ENCODE assay signal across 10 cellular contexts in genomic region chr7:44882899-44883298, GRCh38. TPM values are rescaled to one million over a fixed set of nuclear protein-coding genes. Genes with fewer than 3 reads are reported as not detected.
DNase-seq lines count a peak whose midpoint lies in the region; ATAC-seq and TF ChIP-seq lines count a peak whose summit lies in the region.
"Had no signal": no experiment of that assay in that cellular context is flagged by ENCODE, and none has a peak within 500 bp of the region (broad histone marks: within the 10 kb centered on the region; RNA-seq: fewer than 3 reads in every experiment).

No MANE protein-coding gene starts in this region.

- 0 out of 2 replicates have a peak, but pooled peaks cover 3% of the 10 kb centered on the region for H4K20me1 ChIP-seq in KMS-11 (ENCODE audit: insufficient read depth)
- H4K20me1 ChIP-seq in neural cell (ENCODE audit: insufficient read depth): no peaks in the 10 kb centered on the region

- H3K79me2 ChIP-seq in KMS-11 (ENCODE audit: insufficient read depth, low read depth) (peaks cover 55% of the 10 kb centered on the region), neural cell (replicated peaks; ENCODE audit: insufficient read depth, low read length) (peaks cover 65% of the 10 kb centered on the region)

- DNase-seq in Caco-2 (no peak), cardiac fibroblast (ENCODE audit: low read depth in 2 of 2) (peak in 1 of 2 donors; percentile 44), hypothalamus (lab: John Stamatoyannopoulos, UW) (no peak), NCI-H69 (lab: John Stamatoyannopoulos, UW) (no peak)
- DNase-seq: effector CD8-positive, alpha-beta T cell had no signal

- H3K9me3 Mint-ChIP-seq in Caco-2 (ENCODE audit: unreplicated experiment): no peaks in the 10 kb centered on the region
- peaks cover 3% of the 10 kb centered on the region for H3K9me3 Mint-ChIP-seq in stimulated activated memory B cell treated with anti-CD40 and anti-IgM and Interleukin-4, amounts not matched to agents 10 μg/mL and 1 μg/mL and 100 μg/mL, for 72 hours

- no peaks in the 10 kb centered on the region for H3K9me2 ChIP-seq in neural cell (ENCODE audit: insufficient read depth, low read length)

- no peaks in the 10 kb centered on the region for H3K27me3 Mint-ChIP-seq in Caco-2 (ENCODE audit: insufficient read depth, unreplicated experiment)
- H3K27me3 Mint-ChIP-seq in stimulated activated memory B cell treated with anti-CD40 and anti-IgM and Interleukin-4, amounts not matched to agents 10 μg/mL and 1 μg/mL and 100 μg/mL, for 72 hours: no peaks in the 10 kb centered on the region

- BruUV-seq in Caco-2 (replicated peaks; lab: Mats Ljungman, UMichigan): no TSS peak

- H3K27ac Mint-ChIP-seq in Caco-2 (ENCODE audit: unreplicated experiment): no peak overlapping the region
- H3K27ac Mint-ChIP-seq in stimulated activated memory B cell treated with anti-CD40 and anti-IgM and Interleukin-4, amounts not matched to agents 10 μg/mL and 1 μg/mL and 100 μg/mL, for 72 hours: no peak overlapping the region

- H3K36me3 ChIP-seq in Caco-2 (ENCODE audit: control insufficient read depth, insufficient read depth, low read length) (no peaks in the 10 kb centered on the region), KMS-11 (ENCODE audit: insufficient read depth) (no peaks in the 10 kb centered on the region), neural cell (ENCODE audit: insufficient read depth, low read length) (peaks cover 9% of the 10 kb centered on the region)

- TF ChIP-seq RAD21 in neural cell (conservative IDR thresholded peaks at IDR 0.05): no peak

- POLR2A ChIA-PET in Caco-2 (lab: Charles Lee): no interaction called here

- H3K9me3 ChIP-seq in Caco-2 (no peaks in the 10 kb centered on the region), neural cell (ENCODE audit: low read length) (no peaks in the 10 kb centered on the region)

- H3K4me3 Mint-ChIP-seq in Caco-2 (ENCODE audit: unreplicated experiment): peak overlapping the region; percentile 27
- no peak overlapping the region for H3K4me3 Mint-ChIP-seq in stimulated activated memory B cell treated with anti-CD40 and anti-IgM and Interleukin-4, amounts not matched to agents 10 μg/mL and 1 μg/mL and 100 μg/mL, for 72 hours

- peaks cover 40% of the 10 kb centered on the region for H3K36me3 Mint-ChIP-seq in Caco-2 (ENCODE audit: insufficient read depth, unreplicated experiment)
- peaks cover 34% of the 10 kb centered on the region for H3K36me3 Mint-ChIP-seq in stimulated activated memory B cell treated with anti-CD40 and anti-IgM and Interleukin-4, amounts not matched to agents 10 μg/mL and 1 μg/mL and 100 μg/mL, for 72 hours

- H3K27me3 ChIP-seq in Caco-2 (replicated peaks; ENCODE audit: control insufficient read depth, insufficient read depth, low read length) (no peaks in the 10 kb centered on the region), KMS-11 (ENCODE audit: insufficient read depth, low read depth) (no peaks in the 10 kb centered on the region), neural cell (ENCODE audit: insufficient read depth, low read depth, low read length) (no peaks in the 10 kb centered on the region)

- H3K9ac ChIP-seq in KMS-11 (no peak overlapping the region), neural cell (ENCODE audit: low read length) (peak overlapping the region; percentile 90)

- H3K4me1 ChIP-seq in Caco-2 (peaks cover 26% of the 10 kb centered on the region), KMS-11 (ENCODE audit: low read depth, poor library complexity, severe bottlenecking) (peaks cover 54% of the 10 kb centered on the region)

- peak overlapping the region; percentile 69 for H3K4me2 ChIP-seq in KMS-11
- H3K4me2 ChIP-seq in neural cell (ENCODE audit: low read length): peak overlapping the region; percentile 97

- H3K27ac ChIP-seq in KMS-11: no peak overlapping the region
- H3K27ac ChIP-seq in neural cell (ENCODE audit: low read length): no peak overlapping the region

- H2AFZ ChIP-seq in KMS-11 (ENCODE audit: low read depth): no peak overlapping the region
- H2AFZ ChIP-seq in neural cell (ENCODE audit: low read depth, low read length): no peak overlapping the region

- H3K4me1 Mint-ChIP-seq in Caco-2 (ENCODE audit: low read depth, unreplicated experiment): peaks cover 25% of the 10 kb centered on the region
- H3K4me1 Mint-ChIP-seq in stimulated activated memory B cell treated with anti-CD40 and anti-IgM and Interleukin-4, amounts not matched to agents 10 μg/mL and 1 μg/mL and 100 μg/mL, for 72 hours: peaks cover 47% of the 10 kb centered on the region

- CTCF ChIA-PET in Caco-2 (lab: Charles Lee): no interaction called here

- TF ChIP-seq CTCF in Caco-2 (IDR thresholded peaks at IDR 0.05; ENCODE audit: insufficient read depth in 1 of 2, low read depth in 1 of 2, low read length in 1 of 2, severe bottlenecking in 1 of 2, unreplicated experiment in 1 of 2): no peak
- TF ChIP-seq CTCF in KMS-11 (conservative IDR thresholded peaks at IDR 0.05; ENCODE audit: low read depth, low read length): no peak
- TF ChIP-seq CTCF in cardiac fibroblast (IDR thresholded peaks at IDR 0.05; ENCODE audit: low read depth, low read length): no peak
- TF ChIP-seq CTCF in neural cell (IDR thresholded peaks at IDR 0.05; ENCODE audit: poor library complexity, severe bottlenecking): no peak

- H3F3A ChIP-seq in neural cell (ENCODE audit: insufficient read depth, low read length, poor library complexity, severe bottlenecking): peaks cover 3% of the 10 kb centered on the region

- intact Hi-C loops in Caco-2 (cut with micrococcal nuclease; ENCODE audit: unreplicated experiment): loop anchor here (10.0 kb wide), 1 partner anchor 102 kb away; no protein-coding TSS in a partner anchor

- H3K4me3 ChIP-seq in Caco-2 (ENCODE audit: low read depth, low read length) (no peak overlapping the region), KMS-11 (IDR thresholded peaks at IDR 0.05; ENCODE audit: insufficient read depth, low read depth, low read length) (no peak overlapping the region), cardiac fibroblast (replicated peaks in 1 of 2; ENCODE audit: low read depth in 2 of 2, low read length in 2 of 2) (peak overlapping the region; percentile 4 to 45), neural cell (ENCODE audit: low read length) (peak overlapping the region; percentile 94)

- no peak for ATAC-seq in HG02642 (IDR thresholded peaks at IDR 0.05; ENCODE audit: poor library complexity, unreplicated experiment)
- no peak for ATAC-seq in stimulated activated memory B cell treated with anti-CD40 and anti-IgM and Interleukin-4, amounts not matched to agents 10 μg/mL and 1 μg/mL and 100 μg/mL, for 72 hours
- ATAC-seq: sciatic nerve had no signal

- no peak for TF ChIP-seq EP300 in neural cell (conservative IDR thresholded peaks at IDR 0.05; ENCODE audit: poor library complexity, severe bottlenecking)

TF ChIP-seq in neural cell, 6 proteins besides CTCF, POLR2A, EP300 and RAD21:
- no peak for TF ChIP-seq TAF1 (IDR thresholded peaks at IDR 0.05; ENCODE audit: low read depth)
- no peak for TF ChIP-seq SMC3 (conservative IDR thresholded peaks at IDR 0.05; ENCODE audit: poor library complexity)

RNA-seq across cellular contexts. Expression of gene PURB, which starts 2.4 kb away (rescaled TPM):
- total RNA-seq in Caco-2 (2022): 25.1 and 26.3 TPM in 2 replicates
- 12.9 and 14.7 TPM in 2 replicates for polyA plus RNA-seq in neural cell
- polyA minus RNA-seq in neural cell: 34.3 and 35.4 TPM in 2 replicates

RNA-seq across cellular contexts. Expression of gene H2AZ2, which starts 35.0 kb away (rescaled TPM):
- 196 and 244 TPM in 2 replicates for total RNA-seq in Caco-2 (2022)
- 152 and 182 TPM in 2 replicates for polyA plus RNA-seq in neural cell
- 212 and 242 TPM in 2 replicates for polyA minus RNA-seq in neural cell

Comparison
In these comparisons a context has a peak if more than half of its experiments do, and no peak if none do; other contexts are left out.
1. H3K4me3 ChIP-seq: peak in cardiac fibroblast (2 of 2) and neural cell (single experiment); none in Caco-2 (single experiment) and KMS-11 (single experiment).